1 cellular context compared by ENCODE assay signal in genomic region chr5:372556-372910, GRCh38.
A peak's percentile ranks its signal among the peaks of the same experiment; 100 is the strongest.
TF ChIP-seq lines count a peak whose summit lies in the region.

No MANE protein-coding gene starts in this region.

TF ChIP-seq in GM12878, 131 proteins besides CTCF, POLR2A, EP300 and RAD21:
- TF ChIP-seq TCF3 (IDR thresholded peaks at IDR 0.05; ENCODE audit: borderline replicate concordance, insufficient read depth, low read depth, low read length) (0 out of 2 replicates have a peak, but pooled peaks have one; percentile 19), BCL3 (IDR thresholded peaks at IDR 0.05; ENCODE audit: borderline replicate concordance, insufficient read depth, low read depth, low read length, poor library complexity, severe bottlenecking) (peak; percentile 8), ASH2L (IDR thresholded peaks at IDR 0.05; ENCODE audit: borderline replicate concordance, low read depth) (no peak), SMC3 (IDR thresholded peaks at IDR 0.05; ENCODE audit: borderline replicate concordance, low read length) (no peak), TCF12 (IDR thresholded peaks at IDR 0.05; ENCODE audit: low read depth, low read length) (no peak), ZNF687 (IDR thresholded peaks at IDR 0.05) (no peak)
TF ChIP-seq in GM12878: peak in this region for 2.
